ENCODE assay signal across 2 cellular contexts in the genomic region with DNA sequence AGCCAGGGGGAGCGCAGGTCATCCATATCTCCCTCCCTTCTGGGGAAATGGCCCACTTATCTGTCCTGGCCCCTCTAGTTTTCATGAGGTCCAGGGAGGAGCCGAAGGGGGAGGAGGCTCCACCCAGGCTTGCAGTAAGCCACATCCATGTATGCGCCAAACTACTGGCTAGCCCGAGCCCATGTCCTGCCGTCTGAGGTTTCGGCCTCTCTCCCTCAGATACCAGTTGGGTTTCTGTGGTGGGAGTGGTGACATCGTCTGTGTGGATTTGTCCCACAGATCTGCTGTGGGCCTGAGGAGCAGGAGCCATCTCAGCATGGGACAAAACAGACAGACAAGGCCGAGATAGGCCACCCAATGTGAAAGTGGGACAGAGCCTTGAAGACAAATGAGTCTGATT.
TF ChIP-seq lines count a peak whose summit lies in the region.

No MANE protein-coding gene starts in this region.

TF ChIP-seq in HepG2, 621 proteins besides CTCF, POLR2A, EP300 and RAD21:
- peak; percentile 94 for TF ChIP-seq RBM22 (optimal IDR thresholded peaks at IDR 0.05; ENCODE audit: low read length)
- no peak for TF ChIP-seq ZNF782 (CRISPR knock-in tag; IDR thresholded peaks at IDR 0.05; ENCODE audit: borderline replicate concordance)
- TF ChIP-seq, protein P1, sequence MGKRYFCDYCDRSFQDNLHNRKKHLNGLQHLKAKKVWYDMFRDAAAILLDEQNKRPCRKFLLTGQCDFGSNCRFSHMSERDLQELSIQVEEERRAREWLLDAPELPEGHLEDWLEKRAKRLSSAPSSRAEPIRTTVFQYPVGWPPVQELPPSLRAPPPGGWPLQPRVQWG (CRISPR knock-in tag; IDR thresholded peaks at IDR 0.05; ENCODE audit: borderline replicate concordance, low read depth) = no peak
- no peak for TF ChIP-seq FOXP1 (IDR thresholded peaks at IDR 0.05)
- TF ChIP-seq FOXP1 (CRISPR knock-in tag; IDR thresholded peaks at IDR 0.05) = no peak
- peak; percentile 51 for TF ChIP-seq AGO2 (optimal IDR thresholded peaks at IDR 0.05; ENCODE audit: low read depth, low read length)
- TF ChIP-seq, protein P2, sequence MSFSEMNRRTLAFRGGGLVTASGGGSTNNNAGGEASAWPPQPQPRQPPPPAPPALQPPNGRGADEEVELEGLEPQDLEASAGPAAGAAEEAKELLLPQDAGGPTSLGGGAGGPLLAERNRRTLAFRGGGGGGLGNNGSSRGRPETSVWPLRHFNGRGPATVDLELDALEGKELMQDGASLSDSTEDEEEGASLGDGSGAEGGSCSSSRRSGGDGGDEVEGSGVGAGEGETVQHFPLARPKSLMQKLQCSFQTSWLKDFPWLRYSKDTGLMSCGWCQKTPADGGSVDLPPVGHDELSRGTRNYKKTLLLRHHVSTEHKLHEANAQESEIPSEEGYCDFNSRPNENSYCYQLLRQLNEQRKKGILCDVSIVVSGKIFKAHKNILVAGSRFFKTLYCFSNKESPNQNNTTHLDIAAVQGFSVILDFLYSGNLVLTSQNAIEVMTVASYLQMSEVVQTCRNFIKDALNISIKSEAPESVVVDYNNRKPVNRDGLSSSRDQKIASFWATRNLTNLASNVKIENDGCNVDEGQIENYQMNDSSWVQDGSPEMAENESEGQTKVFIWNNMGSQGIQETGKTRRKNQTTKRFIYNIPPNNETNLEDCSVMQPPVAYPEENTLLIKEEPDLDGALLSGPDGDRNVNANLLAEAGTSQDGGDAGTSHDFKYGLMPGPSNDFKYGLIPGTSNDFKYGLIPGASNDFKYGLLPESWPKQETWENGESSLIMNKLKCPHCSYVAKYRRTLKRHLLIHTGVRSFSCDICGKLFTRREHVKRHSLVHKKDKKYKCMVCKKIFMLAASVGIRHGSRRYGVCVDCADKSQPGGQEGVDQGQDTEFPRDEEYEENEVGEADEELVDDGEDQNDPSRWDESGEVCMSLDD (CRISPR knock-in tag; IDR thresholded peaks at IDR 0.05; ENCODE audit: borderline replicate concordance) = no peak

TF ChIP-seq in H1, 55 proteins besides CTCF, POLR2A, EP300 and RAD21:
- TF ChIP-seq EZH2 (IDR thresholded peaks at IDR 0.05; ENCODE audit: low read depth, low read length, severe bottlenecking) = no peak
- TF ChIP-seq, protein P3, sequence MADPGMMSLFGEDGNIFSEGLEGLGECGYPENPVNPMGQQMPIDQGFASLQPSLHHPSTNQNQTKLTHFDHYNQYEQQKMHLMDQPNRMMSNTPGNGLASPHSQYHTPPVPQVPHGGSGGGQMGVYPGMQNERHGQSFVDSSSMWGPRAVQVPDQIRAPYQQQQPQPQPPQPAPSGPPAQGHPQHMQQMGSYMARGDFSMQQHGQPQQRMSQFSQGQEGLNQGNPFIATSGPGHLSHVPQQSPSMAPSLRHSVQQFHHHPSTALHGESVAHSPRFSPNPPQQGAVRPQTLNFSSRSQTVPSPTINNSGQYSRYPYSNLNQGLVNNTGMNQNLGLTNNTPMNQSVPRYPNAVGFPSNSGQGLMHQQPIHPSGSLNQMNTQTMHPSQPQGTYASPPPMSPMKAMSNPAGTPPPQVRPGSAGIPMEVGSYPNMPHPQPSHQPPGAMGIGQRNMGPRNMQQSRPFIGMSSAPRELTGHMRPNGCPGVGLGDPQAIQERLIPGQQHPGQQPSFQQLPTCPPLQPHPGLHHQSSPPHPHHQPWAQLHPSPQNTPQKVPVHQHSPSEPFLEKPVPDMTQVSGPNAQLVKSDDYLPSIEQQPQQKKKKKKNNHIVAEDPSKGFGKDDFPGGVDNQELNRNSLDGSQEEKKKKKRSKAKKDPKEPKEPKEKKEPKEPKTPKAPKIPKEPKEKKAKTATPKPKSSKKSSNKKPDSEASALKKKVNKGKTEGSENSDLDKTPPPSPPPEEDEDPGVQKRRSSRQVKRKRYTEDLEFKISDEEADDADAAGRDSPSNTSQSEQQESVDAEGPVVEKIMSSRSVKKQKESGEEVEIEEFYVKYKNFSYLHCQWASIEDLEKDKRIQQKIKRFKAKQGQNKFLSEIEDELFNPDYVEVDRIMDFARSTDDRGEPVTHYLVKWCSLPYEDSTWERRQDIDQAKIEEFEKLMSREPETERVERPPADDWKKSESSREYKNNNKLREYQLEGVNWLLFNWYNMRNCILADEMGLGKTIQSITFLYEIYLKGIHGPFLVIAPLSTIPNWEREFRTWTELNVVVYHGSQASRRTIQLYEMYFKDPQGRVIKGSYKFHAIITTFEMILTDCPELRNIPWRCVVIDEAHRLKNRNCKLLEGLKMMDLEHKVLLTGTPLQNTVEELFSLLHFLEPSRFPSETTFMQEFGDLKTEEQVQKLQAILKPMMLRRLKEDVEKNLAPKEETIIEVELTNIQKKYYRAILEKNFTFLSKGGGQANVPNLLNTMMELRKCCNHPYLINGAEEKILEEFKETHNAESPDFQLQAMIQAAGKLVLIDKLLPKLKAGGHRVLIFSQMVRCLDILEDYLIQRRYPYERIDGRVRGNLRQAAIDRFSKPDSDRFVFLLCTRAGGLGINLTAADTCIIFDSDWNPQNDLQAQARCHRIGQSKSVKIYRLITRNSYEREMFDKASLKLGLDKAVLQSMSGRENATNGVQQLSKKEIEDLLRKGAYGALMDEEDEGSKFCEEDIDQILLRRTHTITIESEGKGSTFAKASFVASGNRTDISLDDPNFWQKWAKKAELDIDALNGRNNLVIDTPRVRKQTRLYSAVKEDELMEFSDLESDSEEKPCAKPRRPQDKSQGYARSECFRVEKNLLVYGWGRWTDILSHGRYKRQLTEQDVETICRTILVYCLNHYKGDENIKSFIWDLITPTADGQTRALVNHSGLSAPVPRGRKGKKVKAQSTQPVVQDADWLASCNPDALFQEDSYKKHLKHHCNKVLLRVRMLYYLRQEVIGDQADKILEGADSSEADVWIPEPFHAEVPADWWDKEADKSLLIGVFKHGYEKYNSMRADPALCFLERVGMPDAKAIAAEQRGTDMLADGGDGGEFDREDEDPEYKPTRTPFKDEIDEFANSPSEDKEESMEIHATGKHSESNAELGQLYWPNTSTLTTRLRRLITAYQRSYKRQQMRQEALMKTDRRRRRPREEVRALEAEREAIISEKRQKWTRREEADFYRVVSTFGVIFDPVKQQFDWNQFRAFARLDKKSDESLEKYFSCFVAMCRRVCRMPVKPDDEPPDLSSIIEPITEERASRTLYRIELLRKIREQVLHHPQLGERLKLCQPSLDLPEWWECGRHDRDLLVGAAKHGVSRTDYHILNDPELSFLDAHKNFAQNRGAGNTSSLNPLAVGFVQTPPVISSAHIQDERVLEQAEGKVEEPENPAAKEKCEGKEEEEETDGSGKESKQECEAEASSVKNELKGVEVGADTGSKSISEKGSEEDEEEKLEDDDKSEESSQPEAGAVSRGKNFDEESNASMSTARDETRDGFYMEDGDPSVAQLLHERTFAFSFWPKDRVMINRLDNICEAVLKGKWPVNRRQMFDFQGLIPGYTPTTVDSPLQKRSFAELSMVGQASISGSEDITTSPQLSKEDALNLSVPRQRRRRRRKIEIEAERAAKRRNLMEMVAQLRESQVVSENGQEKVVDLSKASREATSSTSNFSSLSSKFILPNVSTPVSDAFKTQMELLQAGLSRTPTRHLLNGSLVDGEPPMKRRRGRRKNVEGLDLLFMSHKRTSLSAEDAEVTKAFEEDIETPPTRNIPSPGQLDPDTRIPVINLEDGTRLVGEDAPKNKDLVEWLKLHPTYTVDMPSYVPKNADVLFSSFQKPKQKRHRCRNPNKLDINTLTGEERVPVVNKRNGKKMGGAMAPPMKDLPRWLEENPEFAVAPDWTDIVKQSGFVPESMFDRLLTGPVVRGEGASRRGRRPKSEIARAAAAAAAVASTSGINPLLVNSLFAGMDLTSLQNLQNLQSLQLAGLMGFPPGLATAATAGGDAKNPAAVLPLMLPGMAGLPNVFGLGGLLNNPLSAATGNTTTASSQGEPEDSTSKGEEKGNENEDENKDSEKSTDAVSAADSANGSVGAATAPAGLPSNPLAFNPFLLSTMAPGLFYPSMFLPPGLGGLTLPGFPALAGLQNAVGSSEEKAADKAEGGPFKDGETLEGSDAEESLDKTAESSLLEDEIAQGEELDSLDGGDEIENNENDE (IDR thresholded peaks at IDR 0.05; ENCODE audit: insufficient replicate concordance, low read length) = no peak
- no peak for TF ChIP-seq KDM1A (IDR thresholded peaks at IDR 0.05; ENCODE audit: borderline replicate concordance, low read length)
- TF ChIP-seq SP4 (IDR thresholded peaks at IDR 0.05; ENCODE audit: low read length) = no peak
